ENCODE assay signal across 13 cellular contexts in genomic region chr18:61832858-61833257, GRCh38. TPM values are rescaled to one million over a fixed set of nuclear protein-coding genes. Genes with fewer than 3 reads are reported as not detected.
DNase-seq lines count a peak whose midpoint lies in the region; FAIRE-seq and TF ChIP-seq lines count a peak whose summit lies in the region.
"Had no signal": no experiment of that assay in that cellular context is flagged by ENCODE, and none has a peak within 500 bp of the region (broad histone marks: within the 10 kb centered on the region; RNA-seq: fewer than 3 reads in every experiment).

No MANE protein-coding gene starts in this region.

- H3K4me3 ChIP-seq in adipocyte (ENCODE audit: low read length) (no peak overlapping the region), mesenchymal stem cell (ENCODE audit: insufficient read depth in 1 of 2, low read depth in 1 of 2, low read length in 2 of 2) (no peak overlapping the region), kidney (ENCODE audit: low read length in 2 of 2) (no peak overlapping the region), H7 (ENCODE audit: insufficient read depth, low read depth, low read length) (no peak overlapping the region), uterus (no peak overlapping the region)
- H3K4me3 ChIP-seq: PC-9 had no signal

- H3K4me1 ChIP-seq in adipocyte (ENCODE audit: control insufficient read depth, insufficient read depth, low read length) (no peaks in the 10 kb centered on the region), mesenchymal stem cell (ENCODE audit: control insufficient read depth, insufficient read depth, low read depth, low read length) (peaks cover 3% of the 10 kb centered on the region), kidney (ENCODE audit: control insufficient read depth in 1 of 2, insufficient read depth in 1 of 2, low read depth in 1 of 2, low read length in 2 of 2) (peaks cover 28% of the 10 kb centered on the region in 2 donors), uterus (no peaks in the 10 kb centered on the region)

- no peak for TF ChIP-seq POLR2A in uterus (IDR thresholded peaks at IDR 0.05)

- peak overlapping the region; percentile 58 to 77 for H2BK12ac ChIP-seq in mesenchymal stem cell (ENCODE audit: low read length in 2 of 2)

- H3K36me3 ChIP-seq in KOPT-K1 (ENCODE audit: insufficient read depth, low read length) (no peaks in the 10 kb centered on the region), adipocyte (ENCODE audit: control insufficient read depth, insufficient read depth, low read length, severe bottlenecking) (no peaks in the 10 kb centered on the region), mesenchymal stem cell (ENCODE audit: control insufficient read depth in 1 of 2, insufficient read depth in 2 of 2, low read depth in 1 of 2, low read length in 2 of 2) (no peaks in the 10 kb centered on the region), kidney (ENCODE audit: control insufficient read depth in 1 of 2, insufficient read depth in 2 of 2, low read length in 2 of 2) (peaks cover 8 to 9% of the 10 kb centered on the region in 2 donors), H7 (replicated peaks; ENCODE audit: control insufficient read depth, insufficient read depth, low read length) (no peaks in the 10 kb centered on the region), uterus (no peaks in the 10 kb centered on the region)

- intact Hi-C loops in kidney (cut with DNase I) (no loop called here), uterus (cut with DNase I; ENCODE audit: low total_unique reads) (no loop called here)

- H2AFZ ChIP-seq in mesenchymal stem cell (ENCODE audit: low read depth, low read length): no peak overlapping the region
- H2AFZ ChIP-seq: PC-9 had no signal

- H3K4ac ChIP-seq in mesenchymal stem cell (ENCODE audit: low read depth in 1 of 2, low read length in 2 of 2): no peak overlapping the region

- no peak overlapping the region for H2BK5ac ChIP-seq in mesenchymal stem cell (ENCODE audit: low read depth, low read length, poor library complexity, severe bottlenecking)

- H3K9me3 ChIP-seq in KOPT-K1 (ENCODE audit: insufficient read depth, low read length, poor library complexity, severe bottlenecking) (peaks cover 17% of the 10 kb centered on the region), adipocyte (ENCODE audit: control insufficient read depth, low read length) (no peaks in the 10 kb centered on the region), mesenchymal stem cell (ENCODE audit: control insufficient read depth, low read length) (no peaks in the 10 kb centered on the region), kidney (ENCODE audit: control insufficient read depth in 1 of 2, low read length in 2 of 2) (no peaks in the 10 kb centered on the region), uterus (no peaks in the 10 kb centered on the region)

- H3K4me2 ChIP-seq in mesenchymal stem cell (ENCODE audit: low read length, poor library complexity, severe bottlenecking): no peak overlapping the region
- H3K4me2 ChIP-seq: PC-9 had no signal

- H3K9ac ChIP-seq in adipocyte (ENCODE audit: low read length): no peak overlapping the region
- H3K9ac ChIP-seq in mesenchymal stem cell (ENCODE audit: low read length): no peak overlapping the region
- no peak overlapping the region for H3K9ac ChIP-seq in kidney (ENCODE audit: low read length in 2 of 2)

- H2BK120ac ChIP-seq in mesenchymal stem cell (ENCODE audit: low read depth, low read length): no peak overlapping the region

- H3K14ac ChIP-seq in mesenchymal stem cell (ENCODE audit: low read length in 2 of 2): no peak overlapping the region

- WGBS in mesenchymal stem cell: 86% methylated on average over 1 of the region's 2 CpGs

- no peaks in the 10 kb centered on the region for H3K27me3 ChIP-seq in adipocyte (replicated peaks; ENCODE audit: control insufficient read depth, insufficient read depth, low read length)
- H3K27me3 ChIP-seq in mesenchymal stem cell (ENCODE audit: control insufficient read depth in 1 of 2, insufficient read depth in 1 of 2, low read length in 2 of 2): no peaks in the 10 kb centered on the region
- no peaks in the 10 kb centered on the region for H3K27me3 ChIP-seq in H7 (ENCODE audit: control insufficient read depth, insufficient read depth, low read length)
- H3K27me3 ChIP-seq in uterus: no peaks in the 10 kb centered on the region

- no peak overlapping the region for H4K8ac ChIP-seq in mesenchymal stem cell (ENCODE audit: low read length)

- H2BK15ac ChIP-seq in mesenchymal stem cell (ENCODE audit: low read depth, poor library complexity, severe bottlenecking): no peak overlapping the region

- FAIRE-seq in D721Med (lab: Jason Lieb, UNC) (peak; percentile 98), kidney (lab: Jason Lieb, UNC) (no peak), frontal cortex (lab: Jason Lieb, UNC) (no peak)
- FAIRE-seq: HTR-8/SVneo had no signal

- no peak overlapping the region for H4K91ac ChIP-seq in mesenchymal stem cell (ENCODE audit: low read length)

- DNase-seq in D721Med (ENCODE audit: insufficient read length, low spot score) (no peak), adipocyte (ENCODE audit: low read depth) (peak; percentile 14), mesenchymal stem cell (no peak), kidney (no peak), frontal cortex (ENCODE audit: low spot score in 2 of 2) (no peak), H7 (no peak), uterus (no peak)
- DNase-seq: NCI-H1092, NCI-H345, NCI-H526 treated with DMSO at 0.1 percent for 48 hours, PC-9 had no signal

- no peak overlapping the region for H3K18ac ChIP-seq in mesenchymal stem cell (ENCODE audit: low read depth in 1 of 2, low read length in 2 of 2)

- H3K79me1 ChIP-seq in mesenchymal stem cell (replicated peaks; ENCODE audit: low read length, poor library complexity, severe bottlenecking): peaks cover 2% of the 10 kb centered on the region

- H3K27ac ChIP-seq in KOPT-K1 (ENCODE audit: low read depth, low read length, poor library complexity, severe bottlenecking): peak overlapping the region; percentile 72
- no peak overlapping the region for H3K27ac ChIP-seq in mesenchymal stem cell (ENCODE audit: low read length, poor library complexity, severe bottlenecking)
- H3K27ac ChIP-seq in kidney (ENCODE audit: low read depth in 2 of 2, low read length in 2 of 2): no peak overlapping the region
- no peak overlapping the region for H3K27ac ChIP-seq in uterus
- H3K27ac ChIP-seq: PC-9 had no signal

- TF ChIP-seq CTCF in D721Med (IDR thresholded peaks at IDR 0.05; ENCODE audit: insufficient read depth, missing control alignments) (no peak), kidney (IDR thresholded peaks at IDR 0.05; ENCODE audit: borderline replicate concordance, extremely low read depth, insufficient read depth) (no peak), uterus (IDR thresholded peaks at IDR 0.05) (no peak)

- no peak overlapping the region for H3K23ac ChIP-seq in mesenchymal stem cell (ENCODE audit: low read length in 2 of 2)

- no peak overlapping the region for H2AK5ac ChIP-seq in mesenchymal stem cell (ENCODE audit: low read length, severe bottlenecking)

RNA-seq across cellular contexts. Expression of gene RNF152, which starts 59.9 kb away (rescaled TPM):
- 8.3 TPM for polyA plus RNA-seq in mesenchymal stem cell (2013, experiment 1 of 2)
- polyA plus RNA-seq in mesenchymal stem cell (2013, experiment 2 of 2): 8.2 TPM
- 45.0 TPM for total RNA-seq in kidney
- polyA plus RNA-seq in kidney (ENCODE audit: insufficient read depth, low read depth, low replicate concordance): 37.6 TPM
- 106 TPM for total RNA-seq in frontal cortex
- 8.8 and 8.9 TPM in 2 replicates for total RNA-seq in H7 (2014; rRNA removed; shearing (Covaris generic))
- 10 to 100 TPM; 20.0 to 86.1 (median 33.0) TPM for total RNA-seq in uterus
- total RNA-seq: PC-9 had no signal
